In the genomic region with DNA sequence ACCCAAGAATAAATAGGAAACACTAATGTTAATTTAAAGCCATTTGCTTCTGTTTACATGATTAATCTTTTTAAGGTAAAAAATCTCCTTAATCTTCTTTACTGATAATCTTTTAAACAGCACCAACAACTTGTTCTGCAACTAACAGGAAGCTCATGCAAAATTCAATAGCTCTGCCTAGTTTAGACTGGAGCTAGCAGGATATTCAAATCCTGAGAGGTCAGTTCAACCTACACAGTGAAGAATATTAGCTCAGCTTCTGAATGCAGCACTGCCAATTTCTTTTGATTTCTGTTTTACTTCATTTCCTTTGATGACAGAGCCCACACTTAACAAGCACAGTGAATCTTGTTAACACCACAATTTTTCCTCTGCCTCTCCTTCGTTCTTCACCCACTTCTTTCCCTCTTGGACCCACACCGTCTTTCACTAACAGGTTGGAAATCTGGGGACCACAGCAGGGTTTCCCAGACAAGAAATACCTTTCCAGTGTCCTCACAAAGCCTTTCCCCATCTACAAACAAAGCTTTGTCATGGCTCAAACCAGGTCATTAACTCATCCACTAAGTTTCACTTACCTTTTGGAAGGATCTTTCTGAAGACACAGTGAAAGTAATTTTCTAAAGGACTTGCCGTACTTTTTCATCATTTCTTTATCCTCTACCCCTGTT, we compare ENCODE assay signal across 1 cellular context.
TF ChIP-seq lines count a peak whose summit lies in the region.

No MANE protein-coding gene starts in this region.

TF ChIP-seq in WTC11, 78 proteins besides CTCF, POLR2A, EP300 and RAD21 (continued from another document):
- TF ChIP-seq, protein P1, sequence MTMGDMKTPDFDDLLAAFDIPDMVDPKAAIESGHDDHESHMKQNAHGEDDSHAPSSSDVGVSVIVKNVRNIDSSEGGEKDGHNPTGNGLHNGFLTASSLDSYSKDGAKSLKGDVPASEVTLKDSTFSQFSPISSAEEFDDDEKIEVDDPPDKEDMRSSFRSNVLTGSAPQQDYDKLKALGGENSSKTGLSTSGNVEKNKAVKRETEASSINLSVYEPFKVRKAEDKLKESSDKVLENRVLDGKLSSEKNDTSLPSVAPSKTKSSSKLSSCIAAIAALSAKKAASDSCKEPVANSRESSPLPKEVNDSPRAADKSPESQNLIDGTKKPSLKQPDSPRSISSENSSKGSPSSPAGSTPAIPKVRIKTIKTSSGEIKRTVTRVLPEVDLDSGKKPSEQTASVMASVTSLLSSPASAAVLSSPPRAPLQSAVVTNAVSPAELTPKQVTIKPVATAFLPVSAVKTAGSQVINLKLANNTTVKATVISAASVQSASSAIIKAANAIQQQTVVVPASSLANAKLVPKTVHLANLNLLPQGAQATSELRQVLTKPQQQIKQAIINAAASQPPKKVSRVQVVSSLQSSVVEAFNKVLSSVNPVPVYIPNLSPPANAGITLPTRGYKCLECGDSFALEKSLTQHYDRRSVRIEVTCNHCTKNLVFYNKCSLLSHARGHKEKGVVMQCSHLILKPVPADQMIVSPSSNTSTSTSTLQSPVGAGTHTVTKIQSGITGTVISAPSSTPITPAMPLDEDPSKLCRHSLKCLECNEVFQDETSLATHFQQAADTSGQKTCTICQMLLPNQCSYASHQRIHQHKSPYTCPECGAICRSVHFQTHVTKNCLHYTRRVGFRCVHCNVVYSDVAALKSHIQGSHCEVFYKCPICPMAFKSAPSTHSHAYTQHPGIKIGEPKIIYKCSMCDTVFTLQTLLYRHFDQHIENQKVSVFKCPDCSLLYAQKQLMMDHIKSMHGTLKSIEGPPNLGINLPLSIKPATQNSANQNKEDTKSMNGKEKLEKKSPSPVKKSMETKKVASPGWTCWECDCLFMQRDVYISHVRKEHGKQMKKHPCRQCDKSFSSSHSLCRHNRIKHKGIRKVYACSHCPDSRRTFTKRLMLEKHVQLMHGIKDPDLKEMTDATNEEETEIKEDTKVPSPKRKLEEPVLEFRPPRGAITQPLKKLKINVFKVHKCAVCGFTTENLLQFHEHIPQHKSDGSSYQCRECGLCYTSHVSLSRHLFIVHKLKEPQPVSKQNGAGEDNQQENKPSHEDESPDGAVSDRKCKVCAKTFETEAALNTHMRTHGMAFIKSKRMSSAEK (CRISPR knock-in tag; IDR thresholded peaks at IDR 0.05; ENCODE audit: borderline replicate concordance): no peak
